1 cellular context compared by ENCODE assay signal in the genomic region with DNA sequence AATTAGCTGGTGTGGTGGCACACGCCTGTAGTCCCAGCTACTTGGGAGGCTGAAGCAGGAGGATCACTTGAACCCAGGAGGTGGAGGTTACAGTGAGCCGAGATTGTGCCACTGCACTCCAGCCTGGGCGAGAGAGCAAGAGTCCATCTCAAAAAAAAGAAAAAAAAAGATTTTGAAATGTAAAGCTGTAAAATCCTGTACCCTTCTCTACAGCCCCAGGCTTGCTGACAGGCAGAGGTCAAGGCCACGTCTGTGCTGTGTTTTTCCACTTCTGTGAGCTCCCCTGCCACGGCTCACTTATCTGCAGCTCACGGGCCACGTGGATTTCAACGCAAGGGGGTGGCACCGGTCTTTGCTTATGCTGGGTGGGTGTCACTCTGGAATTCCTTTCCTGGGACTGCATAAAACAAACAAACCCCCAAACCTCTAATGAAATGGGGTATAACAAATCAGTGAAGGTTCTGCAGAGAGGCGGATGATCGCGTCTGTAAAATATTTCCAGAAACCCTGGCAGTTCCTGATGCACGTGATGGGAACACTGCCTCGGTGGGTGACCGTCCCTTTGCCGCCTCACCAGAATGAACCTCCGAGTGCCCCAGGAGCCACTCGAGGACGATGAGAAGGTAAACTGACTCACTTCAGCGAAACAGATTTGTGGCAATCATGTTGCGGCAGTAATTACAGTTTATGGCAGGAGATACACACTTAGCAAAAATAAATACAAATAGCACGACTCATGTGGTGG.
TF ChIP-seq lines count a peak whose summit lies in the region.

No MANE protein-coding gene starts in this region.

TF ChIP-seq in HepG2, 621 proteins besides CTCF, POLR2A, EP300 and RAD21 (continued from another document and continues in another):
- TF ChIP-seq, protein P1, sequence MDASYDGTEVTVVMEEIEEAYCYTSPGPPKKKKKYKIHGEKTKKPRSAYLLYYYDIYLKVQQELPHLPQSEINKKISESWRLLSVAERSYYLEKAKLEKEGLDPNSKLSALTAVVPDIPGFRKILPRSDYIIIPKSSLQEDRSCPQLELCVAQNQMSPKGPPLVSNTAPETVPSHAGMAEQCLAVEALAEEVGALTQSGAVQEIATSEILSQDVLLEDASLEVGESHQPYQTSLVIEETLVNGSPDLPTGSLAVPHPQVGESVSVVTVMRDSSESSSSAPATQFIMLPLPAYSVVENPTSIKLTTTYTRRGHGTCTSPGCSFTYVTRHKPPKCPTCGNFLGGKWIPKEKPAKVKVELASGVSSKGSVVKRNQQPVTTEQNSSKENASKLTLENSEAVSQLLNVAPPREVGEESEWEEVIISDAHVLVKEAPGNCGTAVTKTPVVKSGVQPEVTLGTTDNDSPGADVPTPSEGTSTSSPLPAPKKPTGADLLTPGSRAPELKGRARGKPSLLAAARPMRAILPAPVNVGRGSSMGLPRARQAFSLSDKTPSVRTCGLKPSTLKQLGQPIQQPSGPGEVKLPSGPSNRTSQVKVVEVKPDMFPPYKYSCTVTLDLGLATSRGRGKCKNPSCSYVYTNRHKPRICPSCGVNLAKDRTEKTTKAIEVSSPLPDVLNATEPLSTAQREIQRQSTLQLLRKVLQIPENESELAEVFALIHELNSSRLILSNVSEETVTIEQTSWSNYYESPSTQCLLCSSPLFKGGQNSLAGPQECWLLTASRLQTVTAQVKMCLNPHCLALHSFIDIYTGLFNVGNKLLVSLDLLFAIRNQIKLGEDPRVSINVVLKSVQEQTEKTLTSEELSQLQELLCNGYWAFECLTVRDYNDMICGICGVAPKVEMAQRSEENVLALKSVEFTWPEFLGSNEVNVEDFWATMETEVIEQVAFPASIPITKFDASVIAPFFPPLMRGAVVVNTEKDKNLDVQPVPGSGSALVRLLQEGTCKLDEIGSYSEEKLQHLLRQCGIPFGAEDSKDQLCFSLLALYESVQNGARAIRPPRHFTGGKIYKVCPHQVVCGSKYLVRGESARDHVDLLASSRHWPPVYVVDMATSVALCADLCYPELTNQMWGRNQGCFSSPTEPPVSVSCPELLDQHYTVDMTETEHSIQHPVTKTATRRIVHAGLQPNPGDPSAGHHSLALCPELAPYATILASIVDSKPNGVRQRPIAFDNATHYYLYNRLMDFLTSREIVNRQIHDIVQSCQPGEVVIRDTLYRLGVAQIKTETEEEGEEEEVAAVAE (CRISPR knock-in tag; IDR thresholded peaks at IDR 0.05; ENCODE audit: borderline replicate concordance): no peak
- no peak for TF ChIP-seq KDM4B (CRISPR knock-in tag; IDR thresholded peaks at IDR 0.05)
- TF ChIP-seq, protein P2, sequence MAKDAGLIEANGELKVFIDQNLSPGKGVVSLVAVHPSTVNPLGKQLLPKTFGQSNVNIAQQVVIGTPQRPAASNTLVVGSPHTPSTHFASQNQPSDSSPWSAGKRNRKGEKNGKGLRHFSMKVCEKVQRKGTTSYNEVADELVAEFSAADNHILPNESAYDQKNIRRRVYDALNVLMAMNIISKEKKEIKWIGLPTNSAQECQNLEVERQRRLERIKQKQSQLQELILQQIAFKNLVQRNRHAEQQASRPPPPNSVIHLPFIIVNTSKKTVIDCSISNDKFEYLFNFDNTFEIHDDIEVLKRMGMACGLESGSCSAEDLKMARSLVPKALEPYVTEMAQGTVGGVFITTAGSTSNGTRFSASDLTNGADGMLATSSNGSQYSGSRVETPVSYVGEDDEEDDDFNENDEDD (CRISPR knock-in tag; IDR thresholded peaks at IDR 0.05; ENCODE audit: borderline replicate concordance): peak; percentile 9; the same call in 1 of the 2 replicates
- TF ChIP-seq, protein P3, sequence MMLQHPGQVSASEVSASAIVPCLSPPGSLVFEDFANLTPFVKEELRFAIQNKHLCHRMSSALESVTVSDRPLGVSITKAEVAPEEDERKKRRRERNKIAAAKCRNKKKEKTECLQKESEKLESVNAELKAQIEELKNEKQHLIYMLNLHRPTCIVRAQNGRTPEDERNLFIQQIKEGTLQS (CRISPR knock-in tag; IDR thresholded peaks at IDR 0.05): no peak
- peak; percentile 52; the same call in 1 of the 2 replicates for TF ChIP-seq ZNF547 (CRISPR knock-in tag; IDR thresholded peaks at IDR 0.05)
- TF ChIP-seq ARNT (IDR thresholded peaks at IDR 0.05): no peak
- TF ChIP-seq NR2C2 (CRISPR knock-in tag; IDR thresholded peaks at IDR 0.05; ENCODE audit: borderline replicate concordance): peak; percentile 79; the same call in 1 of the 2 replicates
- peak; percentile 75; the same call in 1 of the 2 replicates for TF ChIP-seq MYC (CRISPR knock-in tag; IDR thresholded peaks at IDR 0.05; ENCODE audit: borderline replicate concordance)
- peak; percentile 55; the same call in 1 of the 2 replicates for TF ChIP-seq ISL2 (CRISPR knock-in tag; IDR thresholded peaks at IDR 0.05)
- TF ChIP-seq ZNF382 (CRISPR knock-in tag; IDR thresholded peaks at IDR 0.05; ENCODE audit: borderline replicate concordance): no peak
- no peak for TF ChIP-seq KDM3A (CRISPR knock-in tag; IDR thresholded peaks at IDR 0.05; ENCODE audit: low read depth)
- TF ChIP-seq, protein P4, sequence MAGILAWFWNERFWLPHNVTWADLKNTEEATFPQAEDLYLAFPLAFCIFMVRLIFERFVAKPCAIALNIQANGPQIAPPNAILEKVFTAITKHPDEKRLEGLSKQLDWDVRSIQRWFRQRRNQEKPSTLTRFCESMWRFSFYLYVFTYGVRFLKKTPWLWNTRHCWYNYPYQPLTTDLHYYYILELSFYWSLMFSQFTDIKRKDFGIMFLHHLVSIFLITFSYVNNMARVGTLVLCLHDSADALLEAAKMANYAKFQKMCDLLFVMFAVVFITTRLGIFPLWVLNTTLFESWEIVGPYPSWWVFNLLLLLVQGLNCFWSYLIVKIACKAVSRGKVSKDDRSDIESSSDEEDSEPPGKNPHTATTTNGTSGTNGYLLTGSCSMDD (CRISPR knock-in tag; IDR thresholded peaks at IDR 0.05): no peak
- no peak for TF ChIP-seq EED (CRISPR knock-in tag; IDR thresholded peaks at IDR 0.05)
- peak; percentile 52; the same call in 1 of the 2 replicates for TF ChIP-seq HDAC2 (CRISPR knock-in tag; IDR thresholded peaks at IDR 0.05)
- TF ChIP-seq ZNF629 (CRISPR knock-in tag; conservative IDR thresholded peaks at IDR 0.05): no peak
- no peak for TF ChIP-seq ZNF790 (CRISPR knock-in tag; IDR thresholded peaks at IDR 0.05; ENCODE audit: borderline replicate concordance)
- no peak for TF ChIP-seq RBAK (CRISPR knock-in tag; IDR thresholded peaks at IDR 0.05)
- no peak for TF ChIP-seq ARHGAP35 (CRISPR knock-in tag; IDR thresholded peaks at IDR 0.05; ENCODE audit: borderline replicate concordance)
- TF ChIP-seq REXO4 (CRISPR knock-in tag; IDR thresholded peaks at IDR 0.05; ENCODE audit: borderline replicate concordance): no peak
- peak; percentile 76 for TF ChIP-seq HNF4A (CRISPR knock-in tag; IDR thresholded peaks at IDR 0.05)
- 0 out of 2 replicates have a peak, but pooled peaks have one; percentile 41 for TF ChIP-seq ESRRA (CRISPR knock-in tag; IDR thresholded peaks at IDR 0.05; ENCODE audit: low read depth)
- TF ChIP-seq CREM (IDR thresholded peaks at IDR 0.05): peak; percentile 24; the same call in 1 of the 2 replicates
- no peak for TF ChIP-seq CREM (CRISPR knock-in tag; IDR thresholded peaks at IDR 0.05)
- TF ChIP-seq ZMYM3 (CRISPR knock-in tag; IDR thresholded peaks at IDR 0.05): peak; percentile 100
- no peak for TF ChIP-seq ZNF792 (CRISPR knock-in tag; IDR thresholded peaks at IDR 0.05)
- TF ChIP-seq, protein P5, sequence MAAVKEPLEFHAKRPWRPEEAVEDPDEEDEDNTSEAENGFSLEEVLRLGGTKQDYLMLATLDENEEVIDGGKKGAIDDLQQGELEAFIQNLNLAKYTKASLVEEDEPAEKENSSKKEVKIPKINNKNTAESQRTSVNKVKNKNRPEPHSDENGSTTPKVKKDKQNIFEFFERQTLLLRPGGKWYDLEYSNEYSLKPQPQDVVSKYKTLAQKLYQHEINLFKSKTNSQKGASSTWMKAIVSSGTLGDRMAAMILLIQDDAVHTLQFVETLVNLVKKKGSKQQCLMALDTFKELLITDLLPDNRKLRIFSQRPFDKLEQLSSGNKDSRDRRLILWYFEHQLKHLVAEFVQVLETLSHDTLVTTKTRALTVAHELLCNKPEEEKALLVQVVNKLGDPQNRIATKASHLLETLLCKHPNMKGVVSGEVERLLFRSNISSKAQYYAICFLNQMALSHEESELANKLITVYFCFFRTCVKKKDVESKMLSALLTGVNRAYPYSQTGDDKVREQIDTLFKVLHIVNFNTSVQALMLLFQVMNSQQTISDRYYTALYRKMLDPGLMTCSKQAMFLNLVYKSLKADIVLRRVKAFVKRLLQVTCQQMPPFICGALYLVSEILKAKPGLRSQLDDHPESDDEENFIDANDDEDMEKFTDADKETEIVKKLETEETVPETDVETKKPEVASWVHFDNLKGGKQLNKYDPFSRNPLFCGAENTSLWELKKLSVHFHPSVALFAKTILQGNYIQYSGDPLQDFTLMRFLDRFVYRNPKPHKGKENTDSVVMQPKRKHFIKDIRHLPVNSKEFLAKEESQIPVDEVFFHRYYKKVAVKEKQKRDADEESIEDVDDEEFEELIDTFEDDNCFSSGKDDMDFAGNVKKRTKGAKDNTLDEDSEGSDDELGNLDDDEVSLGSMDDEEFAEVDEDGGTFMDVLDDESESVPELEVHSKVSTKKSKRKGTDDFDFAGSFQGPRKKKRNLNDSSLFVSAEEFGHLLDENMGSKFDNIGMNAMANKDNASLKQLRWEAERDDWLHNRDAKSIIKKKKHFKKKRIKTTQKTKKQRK (IDR thresholded peaks at IDR 0.05; ENCODE audit: low read length): no peak
- peak; percentile 40 for TF ChIP-seq ZNF883 (CRISPR knock-in tag; IDR thresholded peaks at IDR 0.05; ENCODE audit: not compliant biosample characterization)
- TF ChIP-seq, protein P6, sequence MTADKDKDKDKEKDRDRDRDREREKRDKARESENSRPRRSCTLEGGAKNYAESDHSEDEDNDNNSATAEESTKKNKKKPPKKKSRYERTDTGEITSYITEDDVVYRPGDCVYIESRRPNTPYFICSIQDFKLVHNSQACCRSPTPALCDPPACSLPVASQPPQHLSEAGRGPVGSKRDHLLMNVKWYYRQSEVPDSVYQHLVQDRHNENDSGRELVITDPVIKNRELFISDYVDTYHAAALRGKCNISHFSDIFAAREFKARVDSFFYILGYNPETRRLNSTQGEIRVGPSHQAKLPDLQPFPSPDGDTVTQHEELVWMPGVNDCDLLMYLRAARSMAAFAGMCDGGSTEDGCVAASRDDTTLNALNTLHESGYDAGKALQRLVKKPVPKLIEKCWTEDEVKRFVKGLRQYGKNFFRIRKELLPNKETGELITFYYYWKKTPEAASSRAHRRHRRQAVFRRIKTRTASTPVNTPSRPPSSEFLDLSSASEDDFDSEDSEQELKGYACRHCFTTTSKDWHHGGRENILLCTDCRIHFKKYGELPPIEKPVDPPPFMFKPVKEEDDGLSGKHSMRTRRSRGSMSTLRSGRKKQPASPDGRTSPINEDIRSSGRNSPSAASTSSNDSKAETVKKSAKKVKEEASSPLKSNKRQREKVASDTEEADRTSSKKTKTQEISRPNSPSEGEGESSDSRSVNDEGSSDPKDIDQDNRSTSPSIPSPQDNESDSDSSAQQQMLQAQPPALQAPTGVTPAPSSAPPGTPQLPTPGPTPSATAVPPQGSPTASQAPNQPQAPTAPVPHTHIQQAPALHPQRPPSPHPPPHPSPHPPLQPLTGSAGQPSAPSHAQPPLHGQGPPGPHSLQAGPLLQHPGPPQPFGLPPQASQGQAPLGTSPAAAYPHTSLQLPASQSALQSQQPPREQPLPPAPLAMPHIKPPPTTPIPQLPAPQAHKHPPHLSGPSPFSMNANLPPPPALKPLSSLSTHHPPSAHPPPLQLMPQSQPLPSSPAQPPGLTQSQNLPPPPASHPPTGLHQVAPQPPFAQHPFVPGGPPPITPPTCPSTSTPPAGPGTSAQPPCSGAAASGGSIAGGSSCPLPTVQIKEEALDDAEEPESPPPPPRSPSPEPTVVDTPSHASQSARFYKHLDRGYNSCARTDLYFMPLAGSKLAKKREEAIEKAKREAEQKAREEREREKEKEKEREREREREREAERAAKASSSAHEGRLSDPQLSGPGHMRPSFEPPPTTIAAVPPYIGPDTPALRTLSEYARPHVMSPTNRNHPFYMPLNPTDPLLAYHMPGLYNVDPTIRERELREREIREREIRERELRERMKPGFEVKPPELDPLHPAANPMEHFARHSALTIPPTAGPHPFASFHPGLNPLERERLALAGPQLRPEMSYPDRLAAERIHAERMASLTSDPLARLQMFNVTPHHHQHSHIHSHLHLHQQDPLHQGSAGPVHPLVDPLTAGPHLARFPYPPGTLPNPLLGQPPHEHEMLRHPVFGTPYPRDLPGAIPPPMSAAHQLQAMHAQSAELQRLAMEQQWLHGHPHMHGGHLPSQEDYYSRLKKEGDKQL (CRISPR knock-in tag; IDR thresholded peaks at IDR 0.05; ENCODE audit: low read depth): no peak
- TF ChIP-seq, protein P7, sequence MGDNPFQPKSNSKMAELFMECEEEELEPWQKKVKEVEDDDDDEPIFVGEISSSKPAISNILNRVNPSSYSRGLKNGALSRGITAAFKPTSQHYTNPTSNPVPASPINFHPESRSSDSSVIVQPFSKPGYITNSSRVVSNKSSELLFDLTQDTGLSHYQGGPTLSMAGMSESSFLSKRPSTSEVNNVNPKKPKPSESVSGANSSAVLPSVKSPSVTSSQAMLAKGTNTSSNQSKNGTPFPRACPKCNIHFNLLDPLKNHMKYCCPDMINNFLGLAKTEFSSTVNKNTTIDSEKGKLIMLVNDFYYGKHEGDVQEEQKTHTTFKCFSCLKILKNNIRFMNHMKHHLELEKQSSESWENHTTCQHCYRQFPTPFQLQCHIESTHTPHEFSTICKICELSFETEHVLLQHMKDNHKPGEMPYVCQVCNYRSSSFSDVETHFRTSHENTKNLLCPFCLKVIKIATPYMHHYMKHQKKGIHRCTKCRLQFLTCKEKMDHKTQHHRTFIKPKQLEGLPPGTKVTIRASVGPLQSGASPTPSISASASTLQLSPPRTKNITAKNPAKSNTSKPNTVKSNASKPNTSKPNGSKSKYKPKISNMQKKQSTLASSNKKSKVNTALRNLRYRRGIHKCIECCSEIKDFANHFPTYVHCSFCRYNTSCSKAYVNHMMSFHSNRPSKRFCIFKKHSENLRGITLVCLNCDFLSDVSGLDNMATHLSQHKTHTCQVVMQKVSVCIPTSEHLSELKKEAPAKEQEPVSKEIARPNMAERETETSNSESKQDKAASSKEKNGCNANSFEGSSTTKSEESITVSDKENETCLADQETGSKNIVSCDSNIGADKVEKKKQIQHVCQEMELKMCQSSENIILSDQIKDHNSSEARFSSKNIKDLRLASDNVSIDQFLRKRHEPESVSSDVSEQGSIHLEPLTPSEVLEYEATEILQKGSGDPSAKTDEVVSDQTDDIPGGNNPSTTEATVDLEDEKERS (CRISPR knock-in tag; IDR thresholded peaks at IDR 0.05): 0 out of 2 replicates have a peak, but pooled peaks have one; percentile 89
- peak; percentile 45; the same call in 1 of the 2 replicates for TF ChIP-seq ZMYM4 (CRISPR knock-in tag; IDR thresholded peaks at IDR 0.05)
